Comparison of ENCODE assay signal across 17 cellular contexts in the genomic region with DNA sequence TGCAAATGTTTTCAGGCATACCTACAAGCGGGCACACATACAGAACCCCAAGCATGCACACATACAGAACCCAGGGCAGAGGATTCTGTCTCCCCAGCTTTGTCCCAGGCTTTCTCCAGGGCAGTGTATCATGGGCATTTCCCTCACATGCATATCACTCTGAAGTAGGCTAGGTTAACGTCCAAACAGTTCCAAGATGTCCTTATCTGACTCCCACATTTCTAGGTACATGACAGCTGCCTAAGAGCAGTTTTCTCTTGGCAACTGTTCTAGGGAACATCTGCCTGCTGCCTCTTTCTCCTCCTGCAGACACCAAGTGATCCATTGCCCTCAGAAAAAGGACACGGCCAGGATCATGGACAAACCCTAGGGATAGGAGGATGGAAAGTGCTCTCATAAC.
"Had no signal": no experiment of that assay in that cellular context is flagged by ENCODE, and none has a peak within 500 bp of the region (broad histone marks: within the 10 kb centered on the region; RNA-seq: fewer than 3 reads in every experiment).

No MANE protein-coding gene starts in this region.

- H3K9me3 Mint-ChIP-seq: effector memory CD8-positive, alpha-beta T cell; neural progenitor cell had no signal

- H3K4me3 Mint-ChIP-seq: effector memory CD8-positive, alpha-beta T cell; naive B cell; natural killer cell treated with Interleukin-12 subunit alpha and Interleukin-12 subunit beta and Interleukin-15 and Interleukin-18, amount 100 ng/mL, for 72 hours; neural progenitor cell; stimulated activated memory B cell treated with anti-CD40 and anti-IgM and Interleukin-4, amounts not matched to agents 10 μg/mL and 1 μg/mL and 100 μg/mL, for 72 hours had no signal

- H3K4me1 Mint-ChIP-seq: naive B cell; neural progenitor cell; stimulated activated memory B cell treated with anti-CD40 and anti-IgM and Interleukin-4, amounts not matched to agents 10 μg/mL and 1 μg/mL and 100 μg/mL, for 72 hours had no signal

- H3K36me3 Mint-ChIP-seq: naive B cell; natural killer cell treated with Interleukin-12 subunit alpha and Interleukin-12 subunit beta and Interleukin-15 and Interleukin-18, amount 100 ng/mL, for 72 hours; neural progenitor cell; stimulated activated memory B cell treated with anti-CD40 and anti-IgM and Interleukin-4, amounts not matched to agents 10 μg/mL and 1 μg/mL and 100 μg/mL, for 72 hours had no signal

- DNase-seq: cortex of kidney; effector memory CD8-positive, alpha-beta T cell; erythroblast; esophagus squamous epithelium; head of caudate nucleus; left ventricle myocardium superior; lower lobe of right lung; naive B cell; right cardiac atrium; sigmoid colon; spleen; stimulated activated CD4-positive, alpha-beta T cell treated with anti-CD3 and anti-CD28 coated beads, Interleukin-4, amount 100 ng/mL, for 4 hours; stimulated activated naive CD8-positive, alpha-beta T cell treated with anti-CD3 and anti-CD28 coated beads, Interleukin-15, Interleukin-2, amounts not matched to agents 100 U/mL and 50 U/mL, for 24 hours; upper lobe of left lung had no signal

- H3K27ac Mint-ChIP-seq: effector memory CD8-positive, alpha-beta T cell; naive B cell; natural killer cell treated with Interleukin-12 subunit alpha and Interleukin-12 subunit beta and Interleukin-15 and Interleukin-18, amount 100 ng/mL, for 72 hours; neural progenitor cell; stimulated activated memory B cell treated with anti-CD40 and anti-IgM and Interleukin-4, amounts not matched to agents 10 μg/mL and 1 μg/mL and 100 μg/mL, for 72 hours had no signal
